In genomic region chr3:182937293-182938051, GRCh38 we compare ENCODE assay signal across 9 cellular contexts. TPM values are rescaled to one million over a fixed set of nuclear protein-coding genes. Genes with fewer than 3 reads are reported as not detected.
A peak's percentile ranks its signal among the peaks of the same experiment; 100 is the strongest.
DNase-seq lines count a peak whose midpoint lies in the region; ATAC-seq and TF ChIP-seq lines count a peak whose summit lies in the region.
"Had no signal": no experiment of that assay in that cellular context is flagged by ENCODE, and none has a peak within 500 bp of the region (broad histone marks: within the 10 kb centered on the region; RNA-seq: fewer than 3 reads in every experiment).

No MANE protein-coding gene starts in this region.

- H3K9me3 ChIP-seq in upper lobe of left lung = peaks cover 0 to 5% (median 2%) of the 10 kb centered on the region in 4 donors

- H3K4me3 ChIP-seq in upper lobe of left lung = no peak overlapping the region
- H3K4me3 ChIP-seq: coronary artery had no signal

- no peak for TF ChIP-seq EP300 in upper lobe of left lung (IDR thresholded peaks at IDR 0.05)

- TF ChIP-seq POLR2A in upper lobe of left lung (IDR thresholded peaks at IDR 0.05) = no peak

- H3K4me1 ChIP-seq in upper lobe of left lung = peaks cover 0 to 3% (median 0%) of the 10 kb centered on the region in 4 donors

- no peak overlapping the region for H3K27ac ChIP-seq in upper lobe of left lung
- H3K27ac ChIP-seq: coronary artery had no signal

- H3K27me3 ChIP-seq in upper lobe of left lung = no peaks in the 10 kb centered on the region

- no peak for TF ChIP-seq CTCF in upper lobe of left lung (IDR thresholded peaks at IDR 0.05)

- ATAC-seq in GM19328 (IDR thresholded peaks at IDR 0.05; ENCODE audit: unreplicated experiment) (peak; percentile 63), HG03095 (IDR thresholded peaks at IDR 0.05; ENCODE audit: unreplicated experiment) (peak; percentile 77), upper lobe of left lung (ENCODE audit: low FRiP score in 2 of 2) (no peak)

- DNase-seq in DMS153 (lab: John Stamatoyannopoulos, UW) (peak; percentile 60), OCI-M1 (lab: John Stamatoyannopoulos, UW) (peak; percentile 84), upper lobe of left lung (no peak), dedifferentiated amniotic fluid mesenchymal stem cell (ENCODE audit: extremely low spot score) (no peak), D341Med (ENCODE audit: low spot score) (no peak)
- DNase-seq in activated CD4-positive, CD25-positive, alpha-beta regulatory T cell (lab: John Stamatoyannopoulos, UW) = no peak

- H3K36me3 ChIP-seq in upper lobe of left lung = peaks cover 0 to 6% (median 0%) of the 10 kb centered on the region in 4 donors

- WGBS in upper lobe of left lung, 2 donors = 54 to 60% methylated on average over 3 of the region's 3 CpGs

RNA-seq across cellular contexts. Expression of gene DCUN1D1, which starts 42.9 kb away (rescaled TPM):
- total RNA-seq in upper lobe of left lung = 10 to 100 TPM in 5 of 6 donors, 1 to 10 TPM in 1; 9.9 to 46.1 (median 27.2) TPM

Comparison
In these comparisons a context has a peak if more than half of its experiments do, and no peak if none do; other contexts are left out.
1. DNase-seq: peak in DMS153 (single experiment) and OCI-M1 (single experiment); none in upper lobe of left lung (0 of 2), dedifferentiated amniotic fluid mesenchymal stem cell (single experiment), activated CD4-positive, CD25-positive, alpha-beta regulatory T cell (0 of 4) and D341Med (single experiment).
2. ATAC-seq: peak in GM19328 (single experiment) and HG03095 (single experiment); none in upper lobe of left lung (0 of 2).